In the genomic region with DNA sequence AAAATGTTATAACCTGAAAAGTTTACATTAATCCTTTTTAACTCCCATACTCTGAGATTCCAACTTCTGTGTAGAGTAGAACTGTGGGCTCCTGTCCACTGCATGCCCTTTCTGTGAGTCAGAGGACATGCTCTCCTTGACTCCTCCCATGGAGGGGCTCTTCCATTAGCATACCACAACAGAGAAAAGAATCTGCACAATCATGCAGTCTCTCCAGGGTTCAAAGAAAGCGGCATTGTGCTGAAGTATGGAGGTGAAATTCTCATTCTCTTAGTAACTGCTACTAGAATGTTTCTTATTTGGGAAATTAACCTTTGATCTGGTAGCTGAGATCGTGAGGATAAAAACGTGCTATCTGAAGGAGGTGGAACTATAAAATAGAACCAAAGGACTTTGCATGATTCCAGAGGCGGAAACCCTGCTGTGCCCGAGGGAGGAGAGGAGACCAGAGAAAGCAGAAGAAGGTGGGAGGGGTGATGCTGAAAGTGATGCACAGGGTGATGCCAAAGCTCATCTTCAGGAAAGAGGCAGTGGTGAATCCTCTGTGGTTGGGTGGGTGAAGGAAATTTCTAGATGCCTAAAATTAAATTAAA, we compare ENCODE assay signal across 1 cellular context.
TF ChIP-seq lines count a peak whose summit lies in the region.

No MANE protein-coding gene starts in this region.

TF ChIP-seq in H1, 55 proteins besides CTCF, POLR2A, EP300 and RAD21:
- 0 out of 2 replicates have a peak, but pooled peaks have one; percentile 41 for TF ChIP-seq JUN (IDR thresholded peaks at IDR 0.05; ENCODE audit: low read depth, low read length)
- no peak for TF ChIP-seq CREB1 (IDR thresholded peaks at IDR 0.05)
- TF ChIP-seq, protein P1, sequence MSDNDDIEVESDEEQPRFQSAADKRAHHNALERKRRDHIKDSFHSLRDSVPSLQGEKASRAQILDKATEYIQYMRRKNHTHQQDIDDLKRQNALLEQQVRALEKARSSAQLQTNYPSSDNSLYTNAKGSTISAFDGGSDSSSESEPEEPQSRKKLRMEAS (IDR thresholded peaks at IDR 0.05) = no peak
- no peak for TF ChIP-seq BCL11A (IDR thresholded peaks at IDR 0.05; ENCODE audit: low read depth in 2 of 2, low read length in 2 of 2)
- peak; percentile 76; the same call in 1 of the 2 replicates for TF ChIP-seq JUND (IDR thresholded peaks at IDR 0.05; ENCODE audit: low read length)
- no peak for TF ChIP-seq CBX5 (IDR thresholded peaks at IDR 0.05; ENCODE audit: low read depth, low read length)
- TF ChIP-seq TCF12 (IDR thresholded peaks at IDR 0.05; ENCODE audit: low read depth, low read length) = no peak
- TF ChIP-seq, protein P2, sequence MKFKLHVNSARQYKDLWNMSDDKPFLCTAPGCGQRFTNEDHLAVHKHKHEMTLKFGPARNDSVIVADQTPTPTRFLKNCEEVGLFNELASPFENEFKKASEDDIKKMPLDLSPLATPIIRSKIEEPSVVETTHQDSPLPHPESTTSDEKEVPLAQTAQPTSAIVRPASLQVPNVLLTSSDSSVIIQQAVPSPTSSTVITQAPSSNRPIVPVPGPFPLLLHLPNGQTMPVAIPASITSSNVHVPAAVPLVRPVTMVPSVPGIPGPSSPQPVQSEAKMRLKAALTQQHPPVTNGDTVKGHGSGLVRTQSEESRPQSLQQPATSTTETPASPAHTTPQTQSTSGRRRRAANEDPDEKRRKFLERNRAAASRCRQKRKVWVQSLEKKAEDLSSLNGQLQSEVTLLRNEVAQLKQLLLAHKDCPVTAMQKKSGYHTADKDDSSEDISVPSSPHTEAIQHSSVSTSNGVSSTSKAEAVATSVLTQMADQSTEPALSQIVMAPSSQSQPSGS (IDR thresholded peaks at IDR 0.05; ENCODE audit: low read length) = no peak
- no peak for TF ChIP-seq TBP (IDR thresholded peaks at IDR 0.05; ENCODE audit: low read depth, low read length)
- TF ChIP-seq PHF8 (conservative IDR thresholded peaks at IDR 0.05; ENCODE audit: low read depth, low read length) = no peak
- TF ChIP-seq BACH1 (IDR thresholded peaks at IDR 0.05; ENCODE audit: low read length) = peak; percentile 90
- TF ChIP-seq MAFK (IDR thresholded peaks at IDR 0.05; ENCODE audit: low read depth, low read length) = peak; percentile 78
- TF ChIP-seq, protein P3, sequence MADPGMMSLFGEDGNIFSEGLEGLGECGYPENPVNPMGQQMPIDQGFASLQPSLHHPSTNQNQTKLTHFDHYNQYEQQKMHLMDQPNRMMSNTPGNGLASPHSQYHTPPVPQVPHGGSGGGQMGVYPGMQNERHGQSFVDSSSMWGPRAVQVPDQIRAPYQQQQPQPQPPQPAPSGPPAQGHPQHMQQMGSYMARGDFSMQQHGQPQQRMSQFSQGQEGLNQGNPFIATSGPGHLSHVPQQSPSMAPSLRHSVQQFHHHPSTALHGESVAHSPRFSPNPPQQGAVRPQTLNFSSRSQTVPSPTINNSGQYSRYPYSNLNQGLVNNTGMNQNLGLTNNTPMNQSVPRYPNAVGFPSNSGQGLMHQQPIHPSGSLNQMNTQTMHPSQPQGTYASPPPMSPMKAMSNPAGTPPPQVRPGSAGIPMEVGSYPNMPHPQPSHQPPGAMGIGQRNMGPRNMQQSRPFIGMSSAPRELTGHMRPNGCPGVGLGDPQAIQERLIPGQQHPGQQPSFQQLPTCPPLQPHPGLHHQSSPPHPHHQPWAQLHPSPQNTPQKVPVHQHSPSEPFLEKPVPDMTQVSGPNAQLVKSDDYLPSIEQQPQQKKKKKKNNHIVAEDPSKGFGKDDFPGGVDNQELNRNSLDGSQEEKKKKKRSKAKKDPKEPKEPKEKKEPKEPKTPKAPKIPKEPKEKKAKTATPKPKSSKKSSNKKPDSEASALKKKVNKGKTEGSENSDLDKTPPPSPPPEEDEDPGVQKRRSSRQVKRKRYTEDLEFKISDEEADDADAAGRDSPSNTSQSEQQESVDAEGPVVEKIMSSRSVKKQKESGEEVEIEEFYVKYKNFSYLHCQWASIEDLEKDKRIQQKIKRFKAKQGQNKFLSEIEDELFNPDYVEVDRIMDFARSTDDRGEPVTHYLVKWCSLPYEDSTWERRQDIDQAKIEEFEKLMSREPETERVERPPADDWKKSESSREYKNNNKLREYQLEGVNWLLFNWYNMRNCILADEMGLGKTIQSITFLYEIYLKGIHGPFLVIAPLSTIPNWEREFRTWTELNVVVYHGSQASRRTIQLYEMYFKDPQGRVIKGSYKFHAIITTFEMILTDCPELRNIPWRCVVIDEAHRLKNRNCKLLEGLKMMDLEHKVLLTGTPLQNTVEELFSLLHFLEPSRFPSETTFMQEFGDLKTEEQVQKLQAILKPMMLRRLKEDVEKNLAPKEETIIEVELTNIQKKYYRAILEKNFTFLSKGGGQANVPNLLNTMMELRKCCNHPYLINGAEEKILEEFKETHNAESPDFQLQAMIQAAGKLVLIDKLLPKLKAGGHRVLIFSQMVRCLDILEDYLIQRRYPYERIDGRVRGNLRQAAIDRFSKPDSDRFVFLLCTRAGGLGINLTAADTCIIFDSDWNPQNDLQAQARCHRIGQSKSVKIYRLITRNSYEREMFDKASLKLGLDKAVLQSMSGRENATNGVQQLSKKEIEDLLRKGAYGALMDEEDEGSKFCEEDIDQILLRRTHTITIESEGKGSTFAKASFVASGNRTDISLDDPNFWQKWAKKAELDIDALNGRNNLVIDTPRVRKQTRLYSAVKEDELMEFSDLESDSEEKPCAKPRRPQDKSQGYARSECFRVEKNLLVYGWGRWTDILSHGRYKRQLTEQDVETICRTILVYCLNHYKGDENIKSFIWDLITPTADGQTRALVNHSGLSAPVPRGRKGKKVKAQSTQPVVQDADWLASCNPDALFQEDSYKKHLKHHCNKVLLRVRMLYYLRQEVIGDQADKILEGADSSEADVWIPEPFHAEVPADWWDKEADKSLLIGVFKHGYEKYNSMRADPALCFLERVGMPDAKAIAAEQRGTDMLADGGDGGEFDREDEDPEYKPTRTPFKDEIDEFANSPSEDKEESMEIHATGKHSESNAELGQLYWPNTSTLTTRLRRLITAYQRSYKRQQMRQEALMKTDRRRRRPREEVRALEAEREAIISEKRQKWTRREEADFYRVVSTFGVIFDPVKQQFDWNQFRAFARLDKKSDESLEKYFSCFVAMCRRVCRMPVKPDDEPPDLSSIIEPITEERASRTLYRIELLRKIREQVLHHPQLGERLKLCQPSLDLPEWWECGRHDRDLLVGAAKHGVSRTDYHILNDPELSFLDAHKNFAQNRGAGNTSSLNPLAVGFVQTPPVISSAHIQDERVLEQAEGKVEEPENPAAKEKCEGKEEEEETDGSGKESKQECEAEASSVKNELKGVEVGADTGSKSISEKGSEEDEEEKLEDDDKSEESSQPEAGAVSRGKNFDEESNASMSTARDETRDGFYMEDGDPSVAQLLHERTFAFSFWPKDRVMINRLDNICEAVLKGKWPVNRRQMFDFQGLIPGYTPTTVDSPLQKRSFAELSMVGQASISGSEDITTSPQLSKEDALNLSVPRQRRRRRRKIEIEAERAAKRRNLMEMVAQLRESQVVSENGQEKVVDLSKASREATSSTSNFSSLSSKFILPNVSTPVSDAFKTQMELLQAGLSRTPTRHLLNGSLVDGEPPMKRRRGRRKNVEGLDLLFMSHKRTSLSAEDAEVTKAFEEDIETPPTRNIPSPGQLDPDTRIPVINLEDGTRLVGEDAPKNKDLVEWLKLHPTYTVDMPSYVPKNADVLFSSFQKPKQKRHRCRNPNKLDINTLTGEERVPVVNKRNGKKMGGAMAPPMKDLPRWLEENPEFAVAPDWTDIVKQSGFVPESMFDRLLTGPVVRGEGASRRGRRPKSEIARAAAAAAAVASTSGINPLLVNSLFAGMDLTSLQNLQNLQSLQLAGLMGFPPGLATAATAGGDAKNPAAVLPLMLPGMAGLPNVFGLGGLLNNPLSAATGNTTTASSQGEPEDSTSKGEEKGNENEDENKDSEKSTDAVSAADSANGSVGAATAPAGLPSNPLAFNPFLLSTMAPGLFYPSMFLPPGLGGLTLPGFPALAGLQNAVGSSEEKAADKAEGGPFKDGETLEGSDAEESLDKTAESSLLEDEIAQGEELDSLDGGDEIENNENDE (IDR thresholded peaks at IDR 0.05; ENCODE audit: insufficient replicate concordance, low read length) = no peak
- no peak for TF ChIP-seq GTF2F1 (IDR thresholded peaks at IDR 0.05; ENCODE audit: borderline replicate concordance, low read depth, low read length)
- TF ChIP-seq, protein P4, sequence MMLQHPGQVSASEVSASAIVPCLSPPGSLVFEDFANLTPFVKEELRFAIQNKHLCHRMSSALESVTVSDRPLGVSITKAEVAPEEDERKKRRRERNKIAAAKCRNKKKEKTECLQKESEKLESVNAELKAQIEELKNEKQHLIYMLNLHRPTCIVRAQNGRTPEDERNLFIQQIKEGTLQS (IDR thresholded peaks at IDR 0.05; ENCODE audit: insufficient read depth, low read depth, low read length) = no peak
- TF ChIP-seq SP2 (IDR thresholded peaks at IDR 0.05; ENCODE audit: low read length) = no peak
- TF ChIP-seq NANOG (IDR thresholded peaks at IDR 0.05; ENCODE audit: insufficient read depth, low read depth, low read length, poor library complexity, severe bottlenecking) = peak; percentile 42
- TF ChIP-seq HDAC2 (IDR thresholded peaks at IDR 0.05; ENCODE audit: borderline replicate concordance in 1 of 2, low read depth in 2 of 2, low read length in 2 of 2) = no peak
- TF ChIP-seq SRF (IDR thresholded peaks at IDR 0.05; ENCODE audit: low read depth, low read length) = no peak
- TF ChIP-seq CHD2 (IDR thresholded peaks at IDR 0.05; ENCODE audit: low read length) = no peak
- no peak for TF ChIP-seq SAP30 (IDR thresholded peaks at IDR 0.05; ENCODE audit: insufficient read depth, insufficient replicate concordance, low read length)
- no peak for TF ChIP-seq YY1 (IDR thresholded peaks at IDR 0.05; ENCODE audit: low read depth, low read length)
- no peak for TF ChIP-seq RBBP5 (IDR thresholded peaks at IDR 0.05; ENCODE audit: borderline replicate concordance, low read depth, low read length)
- no peak for TF ChIP-seq CHD1 (IDR thresholded peaks at IDR 0.05; ENCODE audit: low read depth, low read length)
- TF ChIP-seq KDM5A (IDR thresholded peaks at IDR 0.05; ENCODE audit: low read length) = no peak
- TF ChIP-seq SIX5 (IDR thresholded peaks at IDR 0.05; ENCODE audit: low read depth, low read length) = no peak
- TF ChIP-seq, protein P5, sequence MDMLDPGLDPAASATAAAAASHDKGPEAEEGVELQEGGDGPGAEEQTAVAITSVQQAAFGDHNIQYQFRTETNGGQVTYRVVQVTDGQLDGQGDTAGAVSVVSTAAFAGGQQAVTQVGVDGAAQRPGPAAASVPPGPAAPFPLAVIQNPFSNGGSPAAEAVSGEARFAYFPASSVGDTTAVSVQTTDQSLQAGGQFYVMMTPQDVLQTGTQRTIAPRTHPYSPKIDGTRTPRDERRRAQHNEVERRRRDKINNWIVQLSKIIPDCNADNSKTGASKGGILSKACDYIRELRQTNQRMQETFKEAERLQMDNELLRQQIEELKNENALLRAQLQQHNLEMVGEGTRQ (IDR thresholded peaks at IDR 0.05; ENCODE audit: low read length) = no peak
- TF ChIP-seq POLR2AphosphoS5 (IDR thresholded peaks at IDR 0.05; ENCODE audit: low read depth, low read length) = no peak
- TF ChIP-seq SUZ12 (IDR thresholded peaks at IDR 0.05; ENCODE audit: low read length) = no peak
- no peak for TF ChIP-seq SP4 (IDR thresholded peaks at IDR 0.05; ENCODE audit: low read length)
- TF ChIP-seq TEAD4 (IDR thresholded peaks at IDR 0.05; ENCODE audit: low read depth, low read length) = no peak; the same call in 1 of the 2 replicates
- TF ChIP-seq, protein P6, sequence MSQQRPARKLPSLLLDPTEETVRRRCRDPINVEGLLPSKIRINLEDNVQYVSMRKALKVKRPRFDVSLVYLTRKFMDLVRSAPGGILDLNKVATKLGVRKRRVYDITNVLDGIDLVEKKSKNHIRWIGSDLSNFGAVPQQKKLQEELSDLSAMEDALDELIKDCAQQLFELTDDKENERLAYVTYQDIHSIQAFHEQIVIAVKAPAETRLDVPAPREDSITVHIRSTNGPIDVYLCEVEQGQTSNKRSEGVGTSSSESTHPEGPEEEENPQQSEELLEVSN (IDR thresholded peaks at IDR 0.05) = no peak
